Comparison of ENCODE assay signal across 21 cellular contexts in genomic region chr17:27078296-27078695, GRCh38.
DNase-seq lines count a peak whose midpoint lies in the region; ATAC-seq, FAIRE-seq and TF ChIP-seq lines count a peak whose summit lies in the region.
"Had no signal": no experiment of that assay in that cellular context is flagged by ENCODE, and none has a peak within 500 bp of the region (broad histone marks: within the 10 kb centered on the region; RNA-seq: fewer than 3 reads in every experiment).

No MANE protein-coding gene starts in this region.

- no peak for TF ChIP-seq EP300 in K562 (IDR thresholded peaks at IDR 0.05; ENCODE audit: low read length)

- H3K36me3 ChIP-seq in K562 (ENCODE audit: control insufficient read depth, insufficient read depth, low read length) = peaks cover 96% of the 10 kb centered on the region
- H3K36me3 ChIP-seq in A673 (ENCODE audit: insufficient read depth, low read length, poor library complexity, severe bottlenecking) = no peaks in the 10 kb centered on the region
- H3K36me3 ChIP-seq: BLaER1, HAP-1 had no signal

- no peak for TF ChIP-seq CTCF in K562 (IDR thresholded peaks at IDR 0.05 in 2 of 3, conservative IDR thresholded peaks at IDR 0.05 in 1 of 3; ENCODE audit: insufficient read depth in 2 of 3, low read depth in 1 of 3, low read length in 3 of 3)
- no peak for TF ChIP-seq CTCF in A673 (conservative IDR thresholded peaks at IDR 0.05; ENCODE audit: low read depth, low read length)

- intact Hi-C loops in K562 (cut with micrococcal nuclease) = no loop called here
- intact Hi-C loops in A673 (cut with micrococcal nuclease; ENCODE audit: unreplicated experiment) = no loop called here

- H3K4me3 ChIP-seq in K562 (no peak overlapping the region), A673 (ENCODE audit: low read depth, low read length, poor library complexity, severe bottlenecking) (no peak overlapping the region)
- H3K4me3 ChIP-seq: A549, BLaER1, HAP-1 had no signal

- H3K4me1 ChIP-seq in K562 (replicated peaks in 1 of 2; ENCODE audit: control insufficient read depth in 2 of 2, insufficient read depth in 2 of 2, low read length in 2 of 2) = no peaks in the 10 kb centered on the region; a peak in 1 of 5 replicates
- no peaks in the 10 kb centered on the region for H3K4me1 ChIP-seq in A673 (ENCODE audit: insufficient read depth, low read length, poor library complexity, severe bottlenecking)
- H3K4me1 ChIP-seq: A549, BLaER1, Caco-2, HAP-1 had no signal

- H3K9ac ChIP-seq in K562 (ENCODE audit: insufficient read depth in 1 of 2, low read depth in 2 of 2, low read length in 2 of 2) = no peak overlapping the region
- H3K9ac ChIP-seq: BLaER1 had no signal

- H3K4me2 ChIP-seq in K562 (ENCODE audit: insufficient read depth, low read length) = no peak overlapping the region
- H3K4me2 ChIP-seq: A549, BLaER1 had no signal

- in situ Hi-C loops in K562 (cut with MboI) = no loop called here

- ATAC-seq in K562 = no peak
- ATAC-seq: A549; CD8-positive, alpha-beta T cell had no signal

- CTCF ChIA-PET in K562 (lab: Yijun Ruan, JAX; ENCODE audit: low intra/inter-chr PET ratio) (no interaction called here), A673 (lab: Charles Lee) (no interaction called here)

- peaks cover 8% of the 10 kb centered on the region; the same call in 1 of the 2 replicates for H4K20me1 ChIP-seq in K562 (replicated peaks; ENCODE audit: control insufficient read depth, insufficient read depth, low read length)
- H4K20me1 ChIP-seq: BLaER1 had no signal

- H3K27me3 ChIP-seq in K562 (ENCODE audit: control insufficient read depth in 2 of 2, insufficient read depth in 2 of 2, low read length in 2 of 2) = no peaks in the 10 kb centered on the region
- no peaks in the 10 kb centered on the region for H3K27me3 ChIP-seq in A673 (replicated peaks; ENCODE audit: insufficient read depth, low read depth, low read length, poor library complexity)
- H3K27me3 ChIP-seq: BLaER1 had no signal

- POLR2A ChIA-PET in K562 (lab: Yijun Ruan, JAX) = interaction anchor here (0.6 to 2.4 kb wide), 6 partner anchors 9 to 596 kb away, joined by 3 to 14 read pairs (median 4); no protein-coding TSS in a partner anchor
- POLR2A ChIA-PET in A673 (lab: Charles Lee; ENCODE audit: low non-redundant PET) = no interaction called here

- H3K9me1 ChIP-seq in K562 (ENCODE audit: control insufficient read depth, insufficient read depth, low read length) = peaks cover 3% of the 10 kb centered on the region

- FAIRE-seq in K562 (lab: Jason Lieb, UNC) = no peak
- FAIRE-seq: G401.6, GM12892, H54 had no signal

- no peak overlapping the region for H2AFZ ChIP-seq in K562 (ENCODE audit: low read depth, low read length)

- WGBS in K562 (ENCODE audit: insufficient coverage, low coverage, missing lambda C conversion rate) = 73% methylated on average over 2 of the region's 2 CpGs

- DNase-seq in NCI-H1105 (lab: John Stamatoyannopoulos, UW) (peak; percentile 29), NCI-H774 (lab: John Stamatoyannopoulos, UW) (peak; percentile 86), K562 (ENCODE audit: extremely low read depth in 1 of 4, low spot score in 3 of 4) (no peak), substantia nigra (lab: John Stamatoyannopoulos, UW) (no peak), A673 (ENCODE audit: low spot score) (no peak), NCI-H128 (lab: John Stamatoyannopoulos, UW; ENCODE audit: unreplicated experiment) (no peak)
- DNase-seq: 8988T; Caco-2; CD4-positive, CD25-positive, alpha-beta regulatory T cell; CD8-positive, alpha-beta T cell; DMS153; DND-41; GOT3; HFFc6 had no signal

- no peak overlapping the region for H3K27ac ChIP-seq in K562 (ENCODE audit: extremely low read depth, low read depth, low read length)
- H3K27ac ChIP-seq in substantia nigra (ENCODE audit: low read depth, low read length, poor library complexity, severe bottlenecking) = no peak overlapping the region
- H3K27ac ChIP-seq in A673 (ENCODE audit: low read depth, low read length, poor library complexity, severe bottlenecking) = no peak overlapping the region
- H3K27ac ChIP-seq: A549, BLaER1, C4-2B had no signal

- H3K79me2 ChIP-seq in K562 (ENCODE audit: control insufficient read depth, insufficient read depth, low read length) = peaks cover 52% of the 10 kb centered on the region

- no peaks in the 10 kb centered on the region for H3K9me3 ChIP-seq in K562 (replicated peaks; ENCODE audit: control insufficient read depth, insufficient read depth, low read depth, low read length)
- H3K9me3 ChIP-seq in A673 (ENCODE audit: low read depth, low read length, poor library complexity, severe bottlenecking) = no peaks in the 10 kb centered on the region
- H3K9me3 ChIP-seq: A549, BLaER1, Caco-2, HAP-1 had no signal

- no peak for TF ChIP-seq RAD21 in K562 (CRISPR knock-in tag; conservative IDR thresholded peaks at IDR 0.05 in 1 of 2, IDR thresholded peaks at IDR 0.05 in 1 of 2)

- BruUV-seq in K562 (replicated peaks; lab: Mats Ljungman, UMichigan) (no TSS peak), A673 (replicated peaks; lab: Mats Ljungman, UMichigan) (no TSS peak)

- TF ChIP-seq POLR2A in K562 (conservative IDR thresholded peaks at IDR 0.05) = peak; percentile 52; the same call in 1 of the 2 replicates

TF ChIP-seq in K562, 482 proteins besides CTCF, POLR2A, EP300 and RAD21:
- TF ChIP-seq CHD2 (IDR thresholded peaks at IDR 0.05; ENCODE audit: low read depth, low read length) (peak; percentile 18; the same call in 1 of the 2 replicates), ZNF174 (CRISPR knock-in tag; IDR thresholded peaks at IDR 0.05) (no peak), POLR2B (IDR thresholded peaks at IDR 0.05; ENCODE audit: low read depth, partially characterized antibody) (peak; percentile 52), SUPT5H (IDR thresholded peaks at IDR 0.05) (peak; percentile 56; the same call in 1 of the 2 replicates)
- TF ChIP-seq, protein P1, sequence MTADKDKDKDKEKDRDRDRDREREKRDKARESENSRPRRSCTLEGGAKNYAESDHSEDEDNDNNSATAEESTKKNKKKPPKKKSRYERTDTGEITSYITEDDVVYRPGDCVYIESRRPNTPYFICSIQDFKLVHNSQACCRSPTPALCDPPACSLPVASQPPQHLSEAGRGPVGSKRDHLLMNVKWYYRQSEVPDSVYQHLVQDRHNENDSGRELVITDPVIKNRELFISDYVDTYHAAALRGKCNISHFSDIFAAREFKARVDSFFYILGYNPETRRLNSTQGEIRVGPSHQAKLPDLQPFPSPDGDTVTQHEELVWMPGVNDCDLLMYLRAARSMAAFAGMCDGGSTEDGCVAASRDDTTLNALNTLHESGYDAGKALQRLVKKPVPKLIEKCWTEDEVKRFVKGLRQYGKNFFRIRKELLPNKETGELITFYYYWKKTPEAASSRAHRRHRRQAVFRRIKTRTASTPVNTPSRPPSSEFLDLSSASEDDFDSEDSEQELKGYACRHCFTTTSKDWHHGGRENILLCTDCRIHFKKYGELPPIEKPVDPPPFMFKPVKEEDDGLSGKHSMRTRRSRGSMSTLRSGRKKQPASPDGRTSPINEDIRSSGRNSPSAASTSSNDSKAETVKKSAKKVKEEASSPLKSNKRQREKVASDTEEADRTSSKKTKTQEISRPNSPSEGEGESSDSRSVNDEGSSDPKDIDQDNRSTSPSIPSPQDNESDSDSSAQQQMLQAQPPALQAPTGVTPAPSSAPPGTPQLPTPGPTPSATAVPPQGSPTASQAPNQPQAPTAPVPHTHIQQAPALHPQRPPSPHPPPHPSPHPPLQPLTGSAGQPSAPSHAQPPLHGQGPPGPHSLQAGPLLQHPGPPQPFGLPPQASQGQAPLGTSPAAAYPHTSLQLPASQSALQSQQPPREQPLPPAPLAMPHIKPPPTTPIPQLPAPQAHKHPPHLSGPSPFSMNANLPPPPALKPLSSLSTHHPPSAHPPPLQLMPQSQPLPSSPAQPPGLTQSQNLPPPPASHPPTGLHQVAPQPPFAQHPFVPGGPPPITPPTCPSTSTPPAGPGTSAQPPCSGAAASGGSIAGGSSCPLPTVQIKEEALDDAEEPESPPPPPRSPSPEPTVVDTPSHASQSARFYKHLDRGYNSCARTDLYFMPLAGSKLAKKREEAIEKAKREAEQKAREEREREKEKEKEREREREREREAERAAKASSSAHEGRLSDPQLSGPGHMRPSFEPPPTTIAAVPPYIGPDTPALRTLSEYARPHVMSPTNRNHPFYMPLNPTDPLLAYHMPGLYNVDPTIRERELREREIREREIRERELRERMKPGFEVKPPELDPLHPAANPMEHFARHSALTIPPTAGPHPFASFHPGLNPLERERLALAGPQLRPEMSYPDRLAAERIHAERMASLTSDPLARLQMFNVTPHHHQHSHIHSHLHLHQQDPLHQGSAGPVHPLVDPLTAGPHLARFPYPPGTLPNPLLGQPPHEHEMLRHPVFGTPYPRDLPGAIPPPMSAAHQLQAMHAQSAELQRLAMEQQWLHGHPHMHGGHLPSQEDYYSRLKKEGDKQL (CRISPR knock-in tag; IDR thresholded peaks at IDR 0.05; ENCODE audit: borderline replicate concordance) = peak; percentile 53; the same call in 1 of the 2 replicates

Comparison
In these comparisons a context has a peak if more than half of its experiments do, and no peak if none do; other contexts are left out.
1. DNase-seq: peak in NCI-H1105 (single experiment) and NCI-H774 (single experiment); none in K562 (0 of 4), substantia nigra (0 of 49), A673 (single experiment) and NCI-H128 (single experiment).